Comparison of ENCODE assay signal across 9 cellular contexts in genomic region chr12:76183459-76184186, GRCh38.
A peak's percentile ranks its signal among the peaks of the same experiment; 100 is the strongest.
DNase-seq lines count a peak whose midpoint lies in the region; ATAC-seq, FAIRE-seq and TF ChIP-seq lines count a peak whose summit lies in the region.
"Had no signal": no experiment of that assay in that cellular context is flagged by ENCODE, and none has a peak within 500 bp of the region (broad histone marks: within the 10 kb centered on the region; RNA-seq: fewer than 3 reads in every experiment).

No MANE protein-coding gene starts in this region.

- POLR2A ChIA-PET in K562 (lab: Yijun Ruan, JAX), result interaction anchor here (0.7 kb wide), 1 partner anchor 8 kb away, joined by 3 read pairs; no protein-coding TSS in a partner anchor
- POLR2A ChIA-PET in HEK293T (lab: Yijun Ruan, JAX), result no interaction called here

- H3K27me3 ChIP-seq in MG63 (no peaks in the 10 kb centered on the region), K562 (ENCODE audit: control insufficient read depth in 2 of 2, insufficient read depth in 2 of 2, low read length in 2 of 2) (no peaks in the 10 kb centered on the region)

- H3K4me3 ChIP-seq in MG63 (no peak overlapping the region), K562 (no peak overlapping the region)

- peak overlapping the region; percentile 31; the same call in 2 of the 3 replicates for H3K27ac ChIP-seq in K562 (ENCODE audit: extremely low read depth, low read depth, low read length)
- H3K27ac ChIP-seq: 22Rv1 had no signal

- no peak for TF ChIP-seq CTCF in K562 (IDR thresholded peaks at IDR 0.05 in 2 of 3, conservative IDR thresholded peaks at IDR 0.05 in 1 of 3; ENCODE audit: insufficient read depth in 2 of 3, low read depth in 1 of 3, low read length in 3 of 3)

- TF ChIP-seq EP300 in K562 (IDR thresholded peaks at IDR 0.05; ENCODE audit: low read length), result peak; percentile 32; the same call in 1 of the 2 replicates

- H3K79me2 ChIP-seq in K562 (ENCODE audit: control insufficient read depth, insufficient read depth, low read length), result no peaks in the 10 kb centered on the region

- peaks cover 3 to 36% of the 10 kb centered on the region in 2 experiments; a peak in 3 of 5 replicates for H3K4me1 ChIP-seq in K562 (replicated peaks in 1 of 2; ENCODE audit: control insufficient read depth in 2 of 2, insufficient read depth in 2 of 2, low read length in 2 of 2)

- intact Hi-C loops in K562 (cut with micrococcal nuclease), result no loop called here
- intact Hi-C loops in sciatic nerve (cut with DNase I), result no loop called here

- H3K9me3 ChIP-seq in MG63, result no peaks in the 10 kb centered on the region
- no peaks in the 10 kb centered on the region for H3K9me3 ChIP-seq in K562 (replicated peaks; ENCODE audit: control insufficient read depth, insufficient read depth, low read depth, low read length)

- no peaks in the 10 kb centered on the region for H3K9me1 ChIP-seq in K562 (ENCODE audit: control insufficient read depth, insufficient read depth, low read length)

- CTCF ChIA-PET in K562 (lab: Yijun Ruan, JAX; ENCODE audit: low intra/inter-chr PET ratio) (no interaction called here), HEK293T (lab: Yijun Ruan, JAX) (no interaction called here)

- no TSS peak for BruUV-seq in K562 (replicated peaks; lab: Mats Ljungman, UMichigan)

- in situ Hi-C loops in K562 (cut with MboI), result no loop called here

- FAIRE-seq in K562 (lab: Jason Lieb, UNC), result peak; percentile 84

- peak; percentile 32 for ATAC-seq in K562
- peak; percentile 22 for ATAC-seq in sciatic nerve

- no peak for TF ChIP-seq RAD21 in K562 (CRISPR knock-in tag; conservative IDR thresholded peaks at IDR 0.05 in 1 of 2, IDR thresholded peaks at IDR 0.05 in 1 of 2)

- TF ChIP-seq POLR2A in K562 (conservative IDR thresholded peaks at IDR 0.05), result no peak

- peak overlapping the region; percentile 14; the same call in 1 of the 2 replicates for H3K4me2 ChIP-seq in K562 (ENCODE audit: insufficient read depth, low read length)

- H3K36me3 ChIP-seq in MG63 (no peaks in the 10 kb centered on the region), K562 (ENCODE audit: control insufficient read depth, insufficient read depth, low read length) (no peaks in the 10 kb centered on the region)

- peak; percentile 39 for DNase-seq in DMS53 (lab: John Stamatoyannopoulos, UW)
- DNase-seq in DMS53 treated with DMSO at 0.1 percent for 48 hours (lab: John Stamatoyannopoulos, UW; ENCODE audit: unreplicated experiment), result no peak
- DNase-seq in HCEC 1CT, result peak; percentile 94
- DNase-seq in MG63, result peak; percentile 89
- peak; percentile 12 to 75 (median 30) for DNase-seq in K562 (ENCODE audit: extremely low read depth in 1 of 4, low spot score in 3 of 4)
- no peak for DNase-seq in sciatic nerve (ENCODE audit: low spot score)
- no peak for DNase-seq in SK-N-DZ (ENCODE audit: low spot score)
- no peak for DNase-seq in HEK293T (ENCODE audit: extremely low spot score)

- H4K20me1 ChIP-seq in K562 (replicated peaks; ENCODE audit: control insufficient read depth, insufficient read depth, low read length), result no peaks in the 10 kb centered on the region

- WGBS in K562 (ENCODE audit: insufficient coverage, low coverage, missing lambda C conversion rate), result 10% methylated on average over 4 of the region's 4 CpGs

- H3K9ac ChIP-seq in K562 (ENCODE audit: insufficient read depth in 1 of 2, low read depth in 2 of 2, low read length in 2 of 2), result no peak overlapping the region

- H2AFZ ChIP-seq in K562 (ENCODE audit: low read depth, low read length), result peak overlapping the region; percentile 76

TF ChIP-seq in K562, 482 proteins besides CTCF, POLR2A, EP300 and RAD21 (continues in another document):
- TF ChIP-seq TCF15 (CRISPR knock-in tag; IDR thresholded peaks at IDR 0.05) (no peak), KAT8 (IDR thresholded peaks at IDR 0.05; ENCODE audit: low read depth) (0 out of 2 replicates have a peak, but pooled peaks have one; percentile 50), SMARCC2 (IDR thresholded peaks at IDR 0.05; ENCODE audit: low read depth) (peak; percentile 60; the same call in 1 of the 2 replicates), NKRF (IDR thresholded peaks at IDR 0.05; ENCODE audit: borderline replicate concordance) (no peak), JUND (IDR thresholded peaks at IDR 0.05; ENCODE audit: borderline replicate concordance, low read depth, low read length) (peak; percentile 93), JUND (tag; IDR thresholded peaks at IDR 0.05; ENCODE audit: borderline replicate concordance, low read depth, low read length) (peak; percentile 89; the same call in 2 of the 3 replicates), ZZZ3 (IDR thresholded peaks at IDR 0.05) (no peak), ZNF395 (CRISPR knock-in tag; IDR thresholded peaks at IDR 0.05) (peak; percentile 50; the same call in 1 of the 2 replicates)

TF ChIP-seq in HEK293T, 16 proteins besides CTCF, POLR2A, EP300 and RAD21:
- no peak for TF ChIP-seq FOXA1 (IDR thresholded peaks at IDR 0.05)

Comparison
In these comparisons a context has a peak if more than half of its experiments do, and no peak if none do; other contexts are left out.
1. DNase-seq: peak in DMS53 (single experiment), HCEC 1CT (single experiment), MG63 (single experiment) and K562 (4 of 4); none in DMS53 treated with DMSO at 0.1 percent for 48 hours (single experiment), sciatic nerve (single experiment), SK-N-DZ (single experiment) and HEK293T (single experiment).